In the genomic region with DNA sequence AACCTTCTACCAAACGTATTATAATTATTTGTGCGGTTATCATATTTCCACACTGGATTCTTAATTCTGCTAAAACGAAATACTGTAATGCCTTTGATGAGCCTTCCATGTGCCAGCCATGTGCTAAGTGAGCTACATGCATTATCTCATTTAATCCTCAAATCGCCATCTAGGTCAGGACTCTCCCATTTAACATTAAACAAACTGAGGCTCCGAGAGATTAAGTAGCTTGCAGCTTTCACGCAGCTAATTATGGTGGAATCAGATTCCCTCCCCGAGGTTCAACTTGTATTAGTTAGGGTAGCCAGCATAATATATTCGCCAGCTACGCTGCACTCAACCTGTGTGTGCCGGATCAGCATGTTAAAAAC, we compare ENCODE assay signal across 9 cellular contexts. TPM values are rescaled to one million over a fixed set of nuclear protein-coding genes. Genes with fewer than 3 reads are reported as not detected.
DNase-seq lines count a peak whose midpoint lies in the region; ATAC-seq and TF ChIP-seq lines count a peak whose summit lies in the region.
"Had no signal": no experiment of that assay in that cellular context is flagged by ENCODE, and none has a peak within 500 bp of the region (broad histone marks: within the 10 kb centered on the region; RNA-seq: fewer than 3 reads in every experiment).

No MANE protein-coding gene starts in this region.

- H3K4me1 ChIP-seq in ES-I3 (ENCODE audit: insufficient read depth, low read length), result no peaks in the 10 kb centered on the region

- POLR2A ChIA-PET in MCF 10A (lab: Yijun Ruan, JAX), result no interaction called here

- intact Hi-C loops in MCF 10A (cut with micrococcal nuclease), result no loop called here

- DNase-seq in Jurkat, Clone E6-1 (ENCODE audit: low read depth, low spot score), result no peak
- DNase-seq in MCF 10A (ENCODE audit: unreplicated experiment), result no peak
- no peak for DNase-seq in nephron progenitor cell
- no peak for DNase-seq in activated effector memory CD4-positive, alpha-beta T cell treated with Interleukin-2 at 50 U/mL for 16 hours
- no peak for DNase-seq in NCI-H510A (lab: John Stamatoyannopoulos, UW)
- no peak for DNase-seq in NK-92 (lab: John Stamatoyannopoulos, UW; ENCODE audit: unreplicated experiment)

- TF ChIP-seq CTCF in MCF 10A (IDR thresholded peaks at IDR 0.05; ENCODE audit: unreplicated experiment) (no peak), nephron progenitor cell (IDR thresholded peaks at IDR 0.05) (no peak)

- BruUV-seq in MCF 10A (replicated peaks; lab: Mats Ljungman, UMichigan), result no TSS peak

- H3K27me3 Mint-ChIP-seq in MCF 10A (ENCODE audit: insufficient read depth, unreplicated experiment) (peaks cover 67% of the 10 kb centered on the region), nephron progenitor cell (ENCODE audit: low read depth, poor library complexity) (peaks cover 75% of the 10 kb centered on the region)

- CTCF ChIA-PET in MCF 10A (lab: Yijun Ruan, JAX), result interaction anchor here (0.6 to 1.9 kb wide), 4 partner anchors 19 to 634 kb away, joined by 3 to 10 read pairs (median 4); no protein-coding TSS in a partner anchor

- peak overlapping the region; percentile 59; the same call in 1 of the 2 replicates for H3K4me3 ChIP-seq in Jurkat, Clone E6-1 (ENCODE audit: low read length)

- H3K36me3 ChIP-seq in ES-I3 (ENCODE audit: insufficient read depth, low read length), result no peaks in the 10 kb centered on the region

- H3K4me1 Mint-ChIP-seq in MCF 10A (ENCODE audit: insufficient read depth, unreplicated experiment) (peaks cover 7% of the 10 kb centered on the region), nephron progenitor cell (peaks cover 12% of the 10 kb centered on the region)

- H3K27ac Mint-ChIP-seq in MCF 10A (ENCODE audit: low read depth, unreplicated experiment), result no peak overlapping the region
- H3K27ac Mint-ChIP-seq in nephron progenitor cell, result no peak overlapping the region

- H3K4me3 Mint-ChIP-seq in MCF 10A (ENCODE audit: unreplicated experiment), result peak overlapping the region; percentile 68
- peak overlapping the region; percentile 78 for H3K4me3 Mint-ChIP-seq in nephron progenitor cell

- H3K9ac ChIP-seq in ES-I3 (ENCODE audit: low read depth, low read length), result peak overlapping the region; percentile 43; the same call in 1 of the 2 replicates

- ATAC-seq in GM19397 (IDR thresholded peaks at IDR 0.05; ENCODE audit: unreplicated experiment), result no peak

- H3K9me3 ChIP-seq in ES-I3 (ENCODE audit: control insufficient read depth, insufficient read depth, low read length), result no peaks in the 10 kb centered on the region

- H3K9me3 Mint-ChIP-seq in MCF 10A (ENCODE audit: unreplicated experiment) (no peaks in the 10 kb centered on the region), nephron progenitor cell (no peaks in the 10 kb centered on the region)

- H3K36me3 Mint-ChIP-seq in MCF 10A (ENCODE audit: insufficient read depth, unreplicated experiment) (no peaks in the 10 kb centered on the region), nephron progenitor cell (ENCODE audit: low read depth) (no peaks in the 10 kb centered on the region)

RNA-seq across cellular contexts. Expression of a gene that starts 0.8 kb away (rescaled TPM):
- polyA plus RNA-seq in Jurkat, Clone E6-1 (2012; ENCODE audit: insufficient read depth, insufficient read length), result 22.4 TPM
- 1.7 TPM in 2 replicates for total RNA-seq in MCF 10A (2022)

RNA-seq across cellular contexts. Expression of a gene that starts 44.7 kb away (rescaled TPM):
- 17.1 TPM for polyA plus RNA-seq in Jurkat, Clone E6-1 (2012; ENCODE audit: insufficient read depth, insufficient read length)
- not detected in 2 replicates for total RNA-seq in MCF 10A (2022)
- total RNA-seq: T-helper 1 cell treated with Interleukin-12 subunit alpha and Interleukin-12 subunit beta and Interleukin-4 antibody, amounts not matched to agents 30 ng/mL and 1 ng/mL, for 36 hours had no signal
